Comparison of ENCODE assay signal across 1 cellular context in the genomic region with DNA sequence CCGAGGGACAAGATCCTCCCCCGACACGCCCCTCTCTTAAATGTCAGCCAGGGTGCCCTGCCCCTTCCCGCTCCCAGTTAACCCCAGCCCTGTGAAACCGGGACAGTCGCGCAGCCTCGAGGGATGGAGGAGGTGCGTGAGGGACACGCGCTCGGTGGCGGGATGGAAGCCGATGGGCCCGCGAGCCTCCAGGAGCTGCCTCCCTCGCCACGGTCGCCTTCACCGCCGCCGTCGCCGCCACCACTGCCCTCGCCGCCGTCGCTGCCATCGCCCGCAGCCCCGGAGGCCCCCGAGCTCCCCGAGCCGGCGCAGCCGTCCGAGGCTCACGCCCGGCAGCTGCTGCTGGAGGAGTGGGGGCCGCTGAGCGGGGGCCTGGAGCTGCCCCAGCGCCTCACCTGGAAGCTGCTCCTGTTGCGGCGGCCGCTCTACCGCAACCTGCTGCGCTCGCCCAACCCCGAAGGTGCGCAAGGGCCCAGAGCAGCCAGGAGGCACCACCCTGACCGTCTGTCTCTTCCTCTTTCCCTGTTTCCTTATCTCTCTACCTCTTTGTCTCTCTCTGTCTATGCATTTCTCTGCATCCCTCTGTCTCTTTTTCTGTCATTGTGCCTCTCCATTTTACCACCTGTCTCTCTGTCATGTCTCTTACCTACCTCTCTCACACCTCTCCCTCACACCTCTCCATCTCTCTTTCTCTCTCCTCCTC.
TF ChIP-seq lines count a peak whose summit lies in the region.

A gene with protein sequence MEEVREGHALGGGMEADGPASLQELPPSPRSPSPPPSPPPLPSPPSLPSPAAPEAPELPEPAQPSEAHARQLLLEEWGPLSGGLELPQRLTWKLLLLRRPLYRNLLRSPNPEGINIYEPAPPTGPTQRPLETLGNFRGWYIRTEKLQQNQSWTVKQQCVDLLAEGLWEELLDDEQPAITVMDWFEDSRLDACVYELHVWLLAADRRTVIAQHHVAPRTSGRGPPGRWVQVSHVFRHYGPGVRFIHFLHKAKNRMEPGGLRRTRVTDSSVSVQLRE (plus strand): TSS at position 105 of the 703 bp plus-strand sequence. CDS start 19 bp downstream, at position 124.

TF ChIP-seq in WTC11, 78 proteins besides CTCF, POLR2A, EP300 and RAD21 (continued from another document):
- TF ChIP-seq, protein P1, sequence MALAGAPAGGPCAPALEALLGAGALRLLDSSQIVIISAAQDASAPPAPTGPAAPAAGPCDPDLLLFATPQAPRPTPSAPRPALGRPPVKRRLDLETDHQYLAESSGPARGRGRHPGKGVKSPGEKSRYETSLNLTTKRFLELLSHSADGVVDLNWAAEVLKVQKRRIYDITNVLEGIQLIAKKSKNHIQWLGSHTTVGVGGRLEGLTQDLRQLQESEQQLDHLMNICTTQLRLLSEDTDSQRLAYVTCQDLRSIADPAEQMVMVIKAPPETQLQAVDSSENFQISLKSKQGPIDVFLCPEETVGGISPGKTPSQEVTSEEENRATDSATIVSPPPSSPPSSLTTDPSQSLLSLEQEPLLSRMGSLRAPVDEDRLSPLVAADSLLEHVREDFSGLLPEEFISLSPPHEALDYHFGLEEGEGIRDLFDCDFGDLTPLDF (CRISPR knock-in tag; IDR thresholded peaks at IDR 0.05): no peak
- TF ChIP-seq, protein P2, sequence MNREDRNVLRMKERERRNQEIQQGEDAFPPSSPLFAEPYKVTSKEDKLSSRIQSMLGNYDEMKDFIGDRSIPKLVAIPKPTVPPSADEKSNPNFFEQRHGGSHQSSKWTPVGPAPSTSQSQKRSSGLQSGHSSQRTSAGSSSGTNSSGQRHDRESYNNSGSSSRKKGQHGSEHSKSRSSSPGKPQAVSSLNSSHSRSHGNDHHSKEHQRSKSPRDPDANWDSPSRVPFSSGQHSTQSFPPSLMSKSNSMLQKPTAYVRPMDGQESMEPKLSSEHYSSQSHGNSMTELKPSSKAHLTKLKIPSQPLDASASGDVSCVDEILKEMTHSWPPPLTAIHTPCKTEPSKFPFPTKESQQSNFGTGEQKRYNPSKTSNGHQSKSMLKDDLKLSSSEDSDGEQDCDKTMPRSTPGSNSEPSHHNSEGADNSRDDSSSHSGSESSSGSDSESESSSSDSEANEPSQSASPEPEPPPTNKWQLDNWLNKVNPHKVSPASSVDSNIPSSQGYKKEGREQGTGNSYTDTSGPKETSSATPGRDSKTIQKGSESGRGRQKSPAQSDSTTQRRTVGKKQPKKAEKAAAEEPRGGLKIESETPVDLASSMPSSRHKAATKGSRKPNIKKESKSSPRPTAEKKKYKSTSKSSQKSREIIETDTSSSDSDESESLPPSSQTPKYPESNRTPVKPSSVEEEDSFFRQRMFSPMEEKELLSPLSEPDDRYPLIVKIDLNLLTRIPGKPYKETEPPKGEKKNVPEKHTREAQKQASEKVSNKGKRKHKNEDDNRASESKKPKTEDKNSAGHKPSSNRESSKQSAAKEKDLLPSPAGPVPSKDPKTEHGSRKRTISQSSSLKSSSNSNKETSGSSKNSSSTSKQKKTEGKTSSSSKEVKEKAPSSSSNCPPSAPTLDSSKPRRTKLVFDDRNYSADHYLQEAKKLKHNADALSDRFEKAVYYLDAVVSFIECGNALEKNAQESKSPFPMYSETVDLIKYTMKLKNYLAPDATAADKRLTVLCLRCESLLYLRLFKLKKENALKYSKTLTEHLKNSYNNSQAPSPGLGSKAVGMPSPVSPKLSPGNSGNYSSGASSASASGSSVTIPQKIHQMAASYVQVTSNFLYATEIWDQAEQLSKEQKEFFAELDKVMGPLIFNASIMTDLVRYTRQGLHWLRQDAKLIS (CRISPR knock-in tag; IDR thresholded peaks at IDR 0.05; ENCODE audit: borderline replicate concordance): no peak
- no peak for TF ChIP-seq ZNF396 (CRISPR knock-in tag; IDR thresholded peaks at IDR 0.05; ENCODE audit: borderline replicate concordance)
- TF ChIP-seq, protein P3, sequence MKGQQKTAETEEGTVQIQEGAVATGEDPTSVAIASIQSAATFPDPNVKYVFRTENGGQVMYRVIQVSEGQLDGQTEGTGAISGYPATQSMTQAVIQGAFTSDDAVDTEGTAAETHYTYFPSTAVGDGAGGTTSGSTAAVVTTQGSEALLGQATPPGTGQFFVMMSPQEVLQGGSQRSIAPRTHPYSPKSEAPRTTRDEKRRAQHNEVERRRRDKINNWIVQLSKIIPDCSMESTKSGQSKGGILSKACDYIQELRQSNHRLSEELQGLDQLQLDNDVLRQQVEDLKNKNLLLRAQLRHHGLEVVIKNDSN (CRISPR knock-in tag; IDR thresholded peaks at IDR 0.05): peak; percentile 50; the same call in 1 of the 2 replicates
- TF ChIP-seq SP1 (CRISPR knock-in tag; conservative IDR thresholded peaks at IDR 0.05): peak; percentile 68
- no peak for TF ChIP-seq PRRX2 (CRISPR knock-in tag; IDR thresholded peaks at IDR 0.05)
- TF ChIP-seq FOXP1 (CRISPR knock-in tag; IDR thresholded peaks at IDR 0.05; ENCODE audit: borderline replicate concordance): peak; percentile 98
- TF ChIP-seq, protein P4, sequence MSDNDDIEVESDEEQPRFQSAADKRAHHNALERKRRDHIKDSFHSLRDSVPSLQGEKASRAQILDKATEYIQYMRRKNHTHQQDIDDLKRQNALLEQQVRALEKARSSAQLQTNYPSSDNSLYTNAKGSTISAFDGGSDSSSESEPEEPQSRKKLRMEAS (CRISPR knock-in tag; IDR thresholded peaks at IDR 0.05): peak; percentile 90
- TF ChIP-seq ETV6 (CRISPR knock-in tag; IDR thresholded peaks at IDR 0.05): peak; percentile 85; the same call in 1 of the 2 replicates
- 0 out of 2 replicates have a peak, but pooled peaks have one; percentile 72 for TF ChIP-seq SMAD3 (CRISPR knock-in tag; IDR thresholded peaks at IDR 0.05; ENCODE audit: borderline replicate concordance)
- TF ChIP-seq ZNF423 (CRISPR knock-in tag; IDR thresholded peaks at IDR 0.05): no peak
- TF ChIP-seq TEAD1 (CRISPR knock-in tag; IDR thresholded peaks at IDR 0.05): peak; percentile 69
- TF ChIP-seq GABPB1 (CRISPR knock-in tag; IDR thresholded peaks at IDR 0.05): no peak
- TF ChIP-seq FOXK1 (CRISPR knock-in tag; IDR thresholded peaks at IDR 0.05): peak; percentile 71
- 0 out of 2 replicates have a peak, but pooled peaks have one; percentile 41 for TF ChIP-seq ZNF232 (CRISPR knock-in tag; IDR thresholded peaks at IDR 0.05)
- TF ChIP-seq MYBL2 (CRISPR knock-in tag; IDR thresholded peaks at IDR 0.05): peak; percentile 80; the same call in 1 of the 2 replicates
